Comparison of ENCODE assay signal across 31 cellular contexts in genomic region chr18:61331051-61331450, GRCh38. TPM values are rescaled to one million over a fixed set of nuclear protein-coding genes. Genes with fewer than 3 reads are reported as not detected.
"Had no signal": no experiment of that assay in that cellular context is flagged by ENCODE, and none has a peak within 500 bp of the region (broad histone marks: within the 10 kb centered on the region; RNA-seq: fewer than 3 reads in every experiment).

No MANE protein-coding gene starts in this region.

- H3K9me3 ChIP-seq: colonic mucosa, esophagus muscularis mucosa, esophagus squamous epithelium, gastrocnemius medialis, gastroesophageal sphincter, heart left ventricle, heart right ventricle had no signal

- DNase-seq: colonic mucosa; cortex of kidney; dermis blood vessel endothelial cell; dorsolateral prefrontal cortex; effector CD4-positive, alpha-beta T cell; effector CD8-positive, alpha-beta T cell; effector memory CD4-positive, alpha-beta T cell; effector memory CD8-positive, alpha-beta T cell; endodermal cell; erythroblast; esophagus squamous epithelium; foreskin fibroblast; foreskin keratinocyte; foreskin melanocyte; gastrocnemius medialis; glutamatergic neuron; head of caudate nucleus; heart left ventricle; heart right ventricle had no signal

- FAIRE-seq: colon, endometrium, endothelial cell of umbilical vein had no signal

- ATAC-seq: effector memory CD8-positive, alpha-beta T cell; esophagus mucosa; foreskin keratinocyte; gastrocnemius medialis; gastroesophageal sphincter; heart left ventricle; heart right ventricle had no signal

- H3K4me3 ChIP-seq: colonic mucosa, coronary artery, dorsolateral prefrontal cortex, esophagus muscularis mucosa, esophagus squamous epithelium, gastrocnemius medialis, gastroesophageal sphincter, heart left ventricle, heart right ventricle had no signal

- H3K4me1 ChIP-seq: colonic mucosa, foreskin keratinocyte, gastrocnemius medialis had no signal

- H3K27ac ChIP-seq: colonic mucosa, coronary artery, epithelial cell of prostate, esophagus muscularis mucosa, esophagus squamous epithelium, foreskin keratinocyte, gastrocnemius medialis, gastroesophageal sphincter, heart left ventricle, heart right ventricle had no signal

- H3K36me3 ChIP-seq: colonic mucosa, esophagus muscularis mucosa, esophagus squamous epithelium, gastrocnemius medialis, gastroesophageal sphincter, heart left ventricle, heart right ventricle had no signal

RNA-seq across cellular contexts. Expression of gene CDH20, which starts 2.2 kb away (rescaled TPM):
- total RNA-seq: colonic mucosa, dermis microvascular lymphatic vessel endothelial cell, endothelial cell of umbilical vein, epithelial cell of proximal tubule, esophagus mucosa, fibroblast of lung, foreskin keratinocyte, glomerular endothelial cell had no signal
- polyA plus RNA-seq: endothelial cell of umbilical vein, foreskin keratinocyte had no signal
